ENCODE assay signal across 14 cellular contexts in the genomic region with DNA sequence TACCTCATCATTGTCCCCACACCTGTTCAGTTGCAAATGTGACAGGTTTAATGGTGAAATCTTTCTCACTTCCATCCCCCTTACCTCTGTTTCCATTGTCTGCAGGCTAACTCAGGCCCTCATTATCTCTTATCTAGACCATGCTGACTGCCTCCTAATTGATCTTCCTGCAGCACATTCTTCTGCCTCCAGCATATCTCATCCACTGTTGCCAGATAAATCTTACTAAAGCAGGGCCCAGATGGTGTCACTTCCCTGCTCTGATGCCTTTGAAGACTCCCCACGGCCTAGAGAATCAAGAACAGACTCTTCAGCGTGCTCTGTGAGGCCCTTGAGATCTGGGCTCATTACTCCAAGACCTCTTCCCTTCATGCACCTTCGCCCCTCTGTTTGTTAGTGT.
"Had no signal": no experiment of that assay in that cellular context is flagged by ENCODE, and none has a peak within 500 bp of the region (broad histone marks: within the 10 kb centered on the region; RNA-seq: fewer than 3 reads in every experiment).

No MANE protein-coding gene starts in this region.

- H3K36me3 Mint-ChIP-seq: activated naive CD4-positive, alpha-beta T cell treated with anti-CD3 and anti-CD28 coated beads, Interleukin-2, amount 10 ng/mL, durations not matched to agents 7 days and 5 days; memory B cell; stimulated activated naive B cell treated with anti-CD40 and anti-IgM and Interleukin-4, amounts not matched to agents 10 μg/mL and 1 μg/mL and 100 μg/mL, for 72 hours had no signal

- ATAC-seq: gastrocnemius medialis; sciatic nerve; stimulated activated naive B cell treated with anti-CD40 and anti-IgM and Interleukin-4, amounts not matched to agents 10 μg/mL and 1 μg/mL and 100 μg/mL, for 72 hours had no signal

- H3K9me3 Mint-ChIP-seq: activated naive CD4-positive, alpha-beta T cell treated with anti-CD3 and anti-CD28 coated beads, Interleukin-2, amount 10 ng/mL, durations not matched to agents 7 days and 5 days; activated T-helper 2 cell treated with anti-CD3 and anti-CD28 coated beads, Interferon-gamma antibody, Interleukin-2, Interleukin-4, amounts not matched to agents 10 μg/mL and 5 μg/mL and 100 μg/mL, durations not matched to agents 14 hours and 24 hours and 36 hours; memory B cell had no signal

- H3K4me1 Mint-ChIP-seq: activated naive CD4-positive, alpha-beta T cell treated with anti-CD3 and anti-CD28 coated beads, Interleukin-2, amount 10 ng/mL, durations not matched to agents 7 days and 5 days; nephron progenitor cell had no signal

- H3K4me3 Mint-ChIP-seq: activated naive CD4-positive, alpha-beta T cell treated with anti-CD3 and anti-CD28 coated beads, Interleukin-2, amount 10 ng/mL, durations not matched to agents 7 days and 5 days; memory B cell; nephron progenitor cell; stimulated activated naive B cell treated with anti-CD40 and anti-IgM and Interleukin-4, amounts not matched to agents 10 μg/mL and 1 μg/mL and 100 μg/mL, for 72 hours had no signal

- DNase-seq: activated CD4-positive, alpha-beta T cell treated with anti-CD3 and anti-CD28 coated beads for 48 hours; activated naive CD4-positive, alpha-beta T cell treated with anti-CD3 and anti-CD28 coated beads, Interleukin-2, amount 10 ng/mL, durations not matched to agents 7 days and 5 days; caudate nucleus; effector CD8-positive, alpha-beta T cell; gastrocnemius medialis; kidney; left ventricle myocardium inferior; nephron progenitor cell; spleen; stimulated activated CD4-positive, alpha-beta T cell treated with anti-CD3 and anti-CD28 coated beads, Interleukin-2, amount 100 ng/mL, for 24 hours; stimulated activated naive B cell treated with anti-CD40 and anti-IgM and Interleukin-4, amounts not matched to agents 10 μg/mL and 1 μg/mL and 100 μg/mL, for 72 hours had no signal

- H3K27ac Mint-ChIP-seq: activated naive CD4-positive, alpha-beta T cell treated with anti-CD3 and anti-CD28 coated beads, Interleukin-2, amount 10 ng/mL, durations not matched to agents 7 days and 5 days; activated T-helper 2 cell treated with anti-CD3 and anti-CD28 coated beads, Interferon-gamma antibody, Interleukin-2, Interleukin-4, amounts not matched to agents 10 μg/mL and 5 μg/mL and 100 μg/mL, durations not matched to agents 14 hours and 24 hours and 36 hours; memory B cell; nephron progenitor cell; stimulated activated naive B cell treated with anti-CD40 and anti-IgM and Interleukin-4, amounts not matched to agents 10 μg/mL and 1 μg/mL and 100 μg/mL, for 72 hours had no signal
